Comparison of ENCODE assay signal across 17 cellular contexts in the genomic region with DNA sequence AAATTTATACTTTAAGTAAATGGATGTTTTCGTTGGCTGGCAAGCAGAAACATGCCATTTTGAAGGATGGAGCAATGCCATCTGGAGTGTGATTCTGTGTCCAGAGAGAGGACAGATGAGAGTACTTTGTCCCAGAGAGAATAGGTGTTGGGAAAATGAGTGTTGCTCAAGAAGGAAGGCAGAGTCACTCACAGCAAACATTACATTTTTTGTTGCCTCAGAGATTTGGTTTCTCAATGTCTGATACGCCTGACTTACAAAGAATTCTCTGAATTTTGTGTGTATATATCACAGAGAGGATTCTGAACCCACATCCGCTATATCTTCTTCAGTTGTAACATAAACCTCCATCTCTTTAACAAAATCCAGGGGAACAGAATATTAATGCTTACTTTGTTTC.
A peak's percentile ranks its signal among the peaks of the same experiment; 100 is the strongest.
DNase-seq lines count a peak whose midpoint lies in the region; ATAC-seq and TF ChIP-seq lines count a peak whose summit lies in the region.
"Had no signal": no experiment of that assay in that cellular context is flagged by ENCODE, and none has a peak within 500 bp of the region (broad histone marks: within the 10 kb centered on the region; RNA-seq: fewer than 3 reads in every experiment).

No MANE protein-coding gene starts in this region.

- H3K9me3 Mint-ChIP-seq in CD14-positive monocyte = peaks cover 0 to 9% (median 2%) of the 10 kb centered on the region in 7 donors
- H3K9me3 Mint-ChIP-seq in activated T-helper 17 cell treated with anti-CD3 and anti-CD28 coated beads, Interleukin-2, amount 50 U/mL, for 72 hours = peaks cover 5% of the 10 kb centered on the region
- H3K9me3 Mint-ChIP-seq: T-helper 1 cell treated with Interleukin-12 subunit alpha and Interleukin-12 subunit beta and Interleukin-4 antibody, amounts not matched to agents 30 μg/mL and 1 μg/mL, for 36 hours had no signal

- peaks cover 1 to 2% (median 2%) of the 10 kb centered on the region in 3 donors for H3K27me3 Mint-ChIP-seq in CD14-positive monocyte (ENCODE audit: low read depth in 3 of 3)
- H3K27me3 Mint-ChIP-seq in activated T-helper 17 cell treated with anti-CD3 and anti-CD28 coated beads, Interleukin-2, amount 50 U/mL, for 72 hours = no peaks in the 10 kb centered on the region

- no peak overlapping the region for H3K27ac Mint-ChIP-seq in CD14-positive monocyte
- no peak overlapping the region for H3K27ac Mint-ChIP-seq in activated T-helper 17 cell treated with anti-CD3 and anti-CD28 coated beads, Interleukin-2, amount 50 U/mL, for 72 hours
- H3K27ac Mint-ChIP-seq: T-helper 1 cell treated with Interleukin-12 subunit alpha and Interleukin-12 subunit beta and Interleukin-4 antibody, amounts not matched to agents 30 μg/mL and 1 μg/mL, for 36 hours had no signal

- no peak for ATAC-seq in activated T-helper 17 cell treated with anti-CD3 and anti-CD28 coated beads, Interleukin-2, amount 50 U/mL, for 72 hours (replicated peaks)
- ATAC-seq in GM21723 (IDR thresholded peaks at IDR 0.05; ENCODE audit: unreplicated experiment) = no peak

- no peak overlapping the region for H3K4me3 Mint-ChIP-seq in CD14-positive monocyte
- H3K4me3 Mint-ChIP-seq in activated T-helper 17 cell treated with anti-CD3 and anti-CD28 coated beads, Interleukin-2, amount 50 U/mL, for 72 hours = no peak overlapping the region
- H3K4me3 Mint-ChIP-seq: T-helper 1 cell treated with Interleukin-12 subunit alpha and Interleukin-12 subunit beta and Interleukin-4 antibody, amounts not matched to agents 30 μg/mL and 1 μg/mL, for 36 hours had no signal

- H3K36me3 Mint-ChIP-seq in CD14-positive monocyte = no peaks in the 10 kb centered on the region
- H3K36me3 Mint-ChIP-seq in activated T-helper 17 cell treated with anti-CD3 and anti-CD28 coated beads, Interleukin-2, amount 50 U/mL, for 72 hours (ENCODE audit: low read depth) = no peaks in the 10 kb centered on the region

- H3K4me3 ChIP-seq in AG10803 (ENCODE audit: low read length) (no peak overlapping the region), epithelial cell of esophagus (ENCODE audit: low read length) (no peak overlapping the region)
- H3K4me3 ChIP-seq: Peyer's patch had no signal

- DNase-seq in AG10803 (ENCODE audit: low read depth) (peak; percentile 82), NCI-H446 (lab: John Stamatoyannopoulos, UW) (peak; percentile 48 to 74), epithelial cell of esophagus (ENCODE audit: low read depth) (peak; percentile 90), myocyte (ENCODE audit: low read depth) (peak; percentile 12), CD14-positive monocyte (ENCODE audit: low spot score) (no peak), HK-2 (ENCODE audit: unreplicated experiment) (no peak)
- DNase-seq: amygdala, BE2C, DND-41, islet precursor cell, NCI-H1105 treated with DMSO at 0.1 percent for 48 hours, NCI-H510A, Peyer's patch, posterior cingulate gyrus had no signal

- TF ChIP-seq CTCF in AG10803 (conservative IDR thresholded peaks at IDR 0.05; ENCODE audit: low read length) = no peak
- TF ChIP-seq CTCF in epithelial cell of esophagus (IDR thresholded peaks at IDR 0.05; ENCODE audit: insufficient read depth, low read depth, low read length, missing control alignments) = no peak
- no peak for TF ChIP-seq CTCF in CD14-positive monocyte (IDR thresholded peaks at IDR 0.05)

- no peaks in the 10 kb centered on the region for H3K4me1 Mint-ChIP-seq in CD14-positive monocyte
- H3K4me1 Mint-ChIP-seq in activated T-helper 17 cell treated with anti-CD3 and anti-CD28 coated beads, Interleukin-2, amount 50 U/mL, for 72 hours = no peaks in the 10 kb centered on the region

- intact Hi-C loops in CD14-positive monocyte (cut with micrococcal nuclease) = no loop called here

Comparison
In these comparisons a context has a peak if more than half of its experiments do, and no peak if none do; other contexts are left out.
1. DNase-seq: peak in AG10803 (single experiment), NCI-H446 (2 of 2), epithelial cell of esophagus (single experiment) and myocyte (single experiment); none in CD14-positive monocyte (single experiment) and HK-2 (single experiment).